Comparison of ENCODE assay signal across 22 cellular contexts in the genomic region with DNA sequence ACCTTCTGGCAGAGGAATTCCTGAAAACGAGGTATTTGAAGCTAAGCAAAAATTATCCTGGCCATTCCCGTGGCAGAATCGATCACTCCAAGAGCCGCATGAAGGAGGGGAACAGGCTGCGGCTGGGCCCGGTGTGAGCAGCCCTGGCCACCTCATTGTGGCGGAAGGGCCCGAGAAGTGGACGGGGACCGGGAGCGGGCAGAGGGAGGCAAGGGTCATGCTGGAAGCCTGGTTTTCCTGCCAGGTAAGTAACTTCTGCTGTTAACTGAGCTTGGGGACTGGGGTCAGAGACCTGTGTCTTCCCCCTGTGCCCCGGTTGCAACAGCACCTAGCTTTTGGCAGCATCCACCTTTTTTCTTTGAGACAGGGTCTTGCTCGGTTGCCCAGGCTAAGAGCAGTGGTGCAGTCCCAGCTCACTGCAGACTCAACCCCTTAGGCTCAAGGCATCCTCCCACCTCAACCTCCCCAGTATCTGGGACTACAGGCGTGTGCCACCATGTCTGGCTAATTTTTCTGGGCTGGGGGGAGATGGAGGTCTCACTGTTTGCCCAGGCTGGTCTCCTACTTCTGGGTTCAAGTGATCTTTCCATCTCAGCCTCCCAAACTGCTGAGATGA.
DNase-seq lines count a peak whose midpoint lies in the region; ATAC-seq and TF ChIP-seq lines count a peak whose summit lies in the region.
"Had no signal": no experiment of that assay in that cellular context is flagged by ENCODE, and none has a peak within 500 bp of the region (broad histone marks: within the 10 kb centered on the region; RNA-seq: fewer than 3 reads in every experiment).

No MANE protein-coding gene starts in this region.

- H3K9me3 Mint-ChIP-seq in nephron = no peaks in the 10 kb centered on the region
- H3K9me3 Mint-ChIP-seq: CD8-positive, alpha-beta memory T cell had no signal

- ATAC-seq in SK-N-SH treated with all-trans-retinoic acid at 6 μM for 48 hours = no peak
- ATAC-seq: A549, HCT116 had no signal

- H2AFZ ChIP-seq in SU-DHL-6 (ENCODE audit: low read depth, low read length, severe bottlenecking) = no peak overlapping the region

- peak overlapping the region in 2 of 3 experiments; percentile 20 to 40 for H3K27ac Mint-ChIP-seq in nephron

- no peaks in the 10 kb centered on the region for H3K27me3 ChIP-seq in SU-DHL-6 (ENCODE audit: low read length)
- H3K27me3 ChIP-seq: MG63, Peyer's patch had no signal

- H3K4me2 ChIP-seq in SU-DHL-6 (ENCODE audit: low read depth, low read length, poor library complexity, severe bottlenecking) = peak overlapping the region; percentile 84
- H3K4me2 ChIP-seq: A549 had no signal

- H3K36me3 ChIP-seq in HEK293 (ENCODE audit: control insufficient read depth in 2 of 2, insufficient read depth in 1 of 2, low read length in 2 of 2) (no peaks in the 10 kb centered on the region), SU-DHL-6 (ENCODE audit: low read length) (no peaks in the 10 kb centered on the region)
- H3K36me3 ChIP-seq: MG63, Peyer's patch had no signal

- peaks cover 45% of the 10 kb centered on the region for H3K79me2 ChIP-seq in SU-DHL-6 (ENCODE audit: insufficient read depth, low read length)

- POLR2A ChIA-PET in HEK293 (lab: Yijun Ruan, JAX) = no interaction called here

- H3K4me3 ChIP-seq in HEK293 (ENCODE audit: low read depth, low read length) (no peak overlapping the region), SU-DHL-6 (ENCODE audit: insufficient read depth, low read length, poor library complexity, severe bottlenecking) (peak overlapping the region; percentile 36)
- H3K4me3 ChIP-seq: A549, MG63, Peyer's patch, SK-N-MC had no signal

- TF ChIP-seq CTCF in HEK293 (tag by site-specific recombination; IDR thresholded peaks at IDR 0.05) (no peak), SU-DHL-6 (IDR thresholded peaks at IDR 0.05; ENCODE audit: insufficient read depth, low read length, poor library complexity, severe bottlenecking) (no peak), nephron (IDR thresholded peaks at IDR 0.05; ENCODE audit: unreplicated experiment in 3 of 3) (no peak)

- H3K27ac ChIP-seq in HEK293 (ENCODE audit: extremely low read depth, low read depth, low read length) (no peak overlapping the region), SU-DHL-6 (ENCODE audit: low read depth, low read length) (peak overlapping the region; percentile 98)
- H3K27ac ChIP-seq: A549, Peyer's patch, SK-N-MC had no signal

- CTCF ChIA-PET in HEK293 (lab: Yijun Ruan, JAX) = interaction anchor here (0.6 to 0.7 kb wide), 2 partner anchors 14 to 169 kb away, joined by 3 read pairs; no protein-coding TSS in a partner anchor

- DNase-seq in stimulated activated CD4-positive, alpha-beta T cell treated with anti-CD3 and anti-CD28 coated beads, Interleukin-2, amount 100 ng/mL, for 48 hours = no peak
- DNase-seq in RKO (ENCODE audit: low spot score) = no peak
- no peak for DNase-seq in COLO829 (ENCODE audit: low spot score)
- DNase-seq: AML-193, DMS153, KG1, MG63, NCI-H2081, NCI-H2227 treated with DMSO at 0.1 percent for 48 hours, NCI-H526 treated with DMSO at 0.1 percent for 48 hours, OCI-M1, SIG-M5 had no signal

- no peaks in the 10 kb centered on the region for H3K9me2 ChIP-seq in SU-DHL-6 (replicated peaks; ENCODE audit: insufficient read depth, low read length)

- H3K36me3 Mint-ChIP-seq in nephron (ENCODE audit: low read depth) = no peaks in the 10 kb centered on the region
- H3K36me3 Mint-ChIP-seq: CD14-positive monocyte; CD8-positive, alpha-beta memory T cell had no signal

- peaks cover 9% of the 10 kb centered on the region for H3K27me3 Mint-ChIP-seq in nephron (ENCODE audit: low read depth)

- H3K4me1 Mint-ChIP-seq in nephron = peaks cover 22% of the 10 kb centered on the region

- H3K4me1 ChIP-seq in HEK293 (ENCODE audit: control insufficient read depth, insufficient read depth, low read length) = no peaks in the 10 kb centered on the region
- H3K4me1 ChIP-seq: A549, Peyer's patch had no signal

- H4K20me1 ChIP-seq in SU-DHL-6 (ENCODE audit: low read depth, low read length) = no peaks in the 10 kb centered on the region

- H3F3A ChIP-seq in SU-DHL-6 (ENCODE audit: insufficient read depth) = peaks cover 82% of the 10 kb centered on the region

- H3K9me3 ChIP-seq in HEK293 (ENCODE audit: control insufficient read depth, insufficient read depth, low read depth, low read length) (no peaks in the 10 kb centered on the region), SU-DHL-6 (ENCODE audit: insufficient read depth, low read length) (no peaks in the 10 kb centered on the region)
- H3K9me3 ChIP-seq: A549, MG63, Peyer's patch had no signal

- peak overlapping the region; percentile 97 for H3K9ac ChIP-seq in SU-DHL-6 (ENCODE audit: low read length)

- H3K4me3 Mint-ChIP-seq in nephron = no peak overlapping the region

TF ChIP-seq in HEK293, 187 proteins besides CTCF, POLR2A, EP300 and RAD21:
- TF ChIP-seq ZNF473 (tag by site-specific recombination; IDR thresholded peaks at IDR 0.05) = no peak
- peak; percentile 59; the same call in 1 of the 2 replicates for TF ChIP-seq ZNF121 (tag by site-specific recombination; IDR thresholded peaks at IDR 0.05)
TF ChIP-seq in HEK293: peak in this region for 1.

TF ChIP-seq in SK-N-SH treated with all-trans-retinoic acid at 6 μM for 48 hours, 23 proteins besides CTCF, POLR2A, EP300 and RAD21:
- TF ChIP-seq, protein P1, sequence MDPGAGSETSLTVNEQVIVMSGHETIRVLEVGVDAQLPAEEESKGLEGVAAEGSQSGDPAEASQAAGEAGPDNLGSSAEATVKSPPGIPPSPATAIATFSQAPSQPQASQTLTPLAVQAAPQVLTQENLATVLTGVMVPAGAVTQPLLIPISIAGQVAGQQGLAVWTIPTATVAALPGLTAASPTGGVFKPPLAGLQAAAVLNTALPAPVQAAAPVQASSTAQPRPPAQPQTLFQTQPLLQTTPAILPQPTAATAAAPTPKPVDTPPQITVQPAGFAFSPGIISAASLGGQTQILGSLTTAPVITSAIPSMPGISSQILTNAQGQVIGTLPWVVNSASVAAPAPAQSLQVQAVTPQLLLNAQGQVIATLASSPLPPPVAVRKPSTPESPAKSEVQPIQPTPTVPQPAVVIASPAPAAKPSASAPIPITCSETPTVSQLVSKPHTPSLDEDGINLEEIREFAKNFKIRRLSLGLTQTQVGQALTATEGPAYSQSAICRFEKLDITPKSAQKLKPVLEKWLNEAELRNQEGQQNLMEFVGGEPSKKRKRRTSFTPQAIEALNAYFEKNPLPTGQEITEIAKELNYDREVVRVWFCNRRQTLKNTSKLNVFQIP (CRISPR knock-in tag; IDR thresholded peaks at IDR 0.05; ENCODE audit: borderline replicate concordance, low read depth) = no peak
- TF ChIP-seq, protein P2, sequence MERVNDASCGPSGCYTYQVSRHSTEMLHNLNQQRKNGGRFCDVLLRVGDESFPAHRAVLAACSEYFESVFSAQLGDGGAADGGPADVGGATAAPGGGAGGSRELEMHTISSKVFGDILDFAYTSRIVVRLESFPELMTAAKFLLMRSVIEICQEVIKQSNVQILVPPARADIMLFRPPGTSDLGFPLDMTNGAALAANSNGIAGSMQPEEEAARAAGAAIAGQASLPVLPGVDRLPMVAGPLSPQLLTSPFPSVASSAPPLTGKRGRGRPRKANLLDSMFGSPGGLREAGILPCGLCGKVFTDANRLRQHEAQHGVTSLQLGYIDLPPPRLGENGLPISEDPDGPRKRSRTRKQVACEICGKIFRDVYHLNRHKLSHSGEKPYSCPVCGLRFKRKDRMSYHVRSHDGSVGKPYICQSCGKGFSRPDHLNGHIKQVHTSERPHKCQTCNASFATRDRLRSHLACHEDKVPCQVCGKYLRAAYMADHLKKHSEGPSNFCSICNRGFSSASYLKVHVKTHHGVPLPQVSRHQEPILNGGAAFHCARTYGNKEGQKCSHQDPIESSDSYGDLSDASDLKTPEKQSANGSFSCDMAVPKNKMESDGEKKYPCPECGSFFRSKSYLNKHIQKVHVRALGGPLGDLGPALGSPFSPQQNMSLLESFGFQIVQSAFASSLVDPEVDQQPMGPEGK (CRISPR knock-in tag; IDR thresholded peaks at IDR 0.05; ENCODE audit: borderline replicate concordance) = no peak
